Comparison of ENCODE assay signal across 1 cellular context in the genomic region with DNA sequence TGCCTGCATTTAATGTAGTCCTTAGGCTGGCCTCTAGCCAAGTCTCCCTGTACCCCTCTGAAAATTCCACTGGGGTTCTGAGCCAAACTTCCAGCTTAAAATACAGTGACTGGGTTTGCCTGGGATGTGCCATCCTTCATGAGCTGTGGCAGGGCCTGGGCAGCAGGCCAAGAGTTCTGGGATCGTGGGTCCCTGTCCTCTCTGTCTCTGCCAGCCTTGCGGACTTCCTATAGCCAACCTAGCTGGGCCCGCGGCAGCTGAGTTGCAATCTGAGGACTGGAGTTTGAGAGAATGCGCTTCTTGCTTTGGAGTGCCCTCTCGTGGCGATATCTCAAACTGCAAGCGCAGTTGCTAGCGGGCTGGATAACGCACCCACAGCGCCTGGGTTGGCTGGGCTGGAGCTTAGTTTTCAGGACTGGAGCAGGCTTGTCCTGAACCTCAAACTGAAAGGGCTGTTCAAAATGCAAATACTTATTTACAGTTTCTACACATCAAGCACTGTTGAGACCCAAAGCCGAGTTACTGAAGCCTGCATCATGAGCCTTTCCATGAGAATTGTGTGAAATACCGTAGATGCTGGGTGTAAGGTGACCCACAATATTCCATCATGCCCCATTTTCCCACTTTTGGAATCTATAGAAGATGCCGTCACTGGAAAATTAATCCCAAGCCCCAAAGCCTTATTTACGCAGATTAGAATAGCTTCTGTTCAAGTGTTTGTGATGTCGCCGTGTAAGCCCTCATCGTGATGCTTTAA.
TF ChIP-seq lines count a peak whose summit lies in the region.

No MANE protein-coding gene starts in this region.

TF ChIP-seq in GM12878, 131 proteins besides CTCF, POLR2A, EP300 and RAD21:
- TF ChIP-seq RB1 (IDR thresholded peaks at IDR 0.05; ENCODE audit: borderline replicate concordance) (0 out of 2 replicates have a peak, but pooled peaks have one; percentile 46), WRNIP1 (IDR thresholded peaks at IDR 0.05; ENCODE audit: borderline replicate concordance, low read depth, low read length) (0 out of 2 replicates have a peak, but pooled peaks have one; percentile 80), CHD2 (IDR thresholded peaks at IDR 0.05; ENCODE audit: borderline replicate concordance, low read depth, low read length) (0 out of 2 replicates have a peak, but pooled peaks have one; percentile 36), YY1 (IDR thresholded peaks at IDR 0.05; ENCODE audit: low read depth, low read length) (peak; percentile 55; the same call in 1 of the 2 replicates), HDGF (IDR thresholded peaks at IDR 0.05) (0 out of 2 replicates have a peak, but pooled peaks have one; percentile 35), GATAD2B (conservative IDR thresholded peaks at IDR 0.05; ENCODE audit: low read depth) (no peak; the same call in 1 of the 2 replicates), LARP7 (IDR thresholded peaks at IDR 0.05) (0 out of 2 replicates have a peak, but pooled peaks have one; percentile 34), FOS (IDR thresholded peaks at IDR 0.05; ENCODE audit: borderline replicate concordance, extremely low read depth, insufficient read length) (no peak), CHD1 (IDR thresholded peaks at IDR 0.05; ENCODE audit: low read depth, low read length) (no peak), SMARCA5 (IDR thresholded peaks at IDR 0.05) (peak; percentile 59; the same call in 1 of the 2 replicates), POU2F2 (IDR thresholded peaks at IDR 0.05; ENCODE audit: borderline replicate concordance, low read depth, low read length) (no peak), RELA (IDR thresholded peaks at IDR 0.05; ENCODE audit: borderline replicate concordance, partially characterized antibody) (peak; percentile 16), BHLHE40 (IDR thresholded peaks at IDR 0.05; ENCODE audit: borderline replicate concordance in 1 of 2, low read depth in 2 of 2, low read length in 1 of 2) (peak; percentile 13 to 44; a peak in 1 of 4 replicates), BRCA1 (IDR thresholded peaks at IDR 0.05; ENCODE audit: low read depth, low read length) (no peak), PAX5 (IDR thresholded peaks at IDR 0.05; ENCODE audit: borderline replicate concordance, low read depth, low read length) (no peak), CBFB (IDR thresholded peaks at IDR 0.05; ENCODE audit: low read depth) (no peak), SMC3 (IDR thresholded peaks at IDR 0.05; ENCODE audit: borderline replicate concordance, low read length) (peak; percentile 95), RFX5 (IDR thresholded peaks at IDR 0.05; ENCODE audit: low read depth, low read length) (0 out of 2 replicates have a peak, but pooled peaks have one; percentile 19), ZNF207 (IDR thresholded peaks at IDR 0.05; ENCODE audit: borderline replicate concordance) (peak; percentile 82), SP1 (IDR thresholded peaks at IDR 0.05; ENCODE audit: low read depth, low read length) (no peak), RUNX3 (IDR thresholded peaks at IDR 0.05; ENCODE audit: low read length) (no peak), SUZ12 (IDR thresholded peaks at IDR 0.05; ENCODE audit: unreplicated experiment) (no peak), ETV6 (conservative IDR thresholded peaks at IDR 0.05 in 1 of 2, IDR thresholded peaks at IDR 0.05 in 1 of 2; ENCODE audit: borderline replicate concordance in 1 of 2, low read depth in 1 of 2) (no peak)
- TF ChIP-seq, protein P1, sequence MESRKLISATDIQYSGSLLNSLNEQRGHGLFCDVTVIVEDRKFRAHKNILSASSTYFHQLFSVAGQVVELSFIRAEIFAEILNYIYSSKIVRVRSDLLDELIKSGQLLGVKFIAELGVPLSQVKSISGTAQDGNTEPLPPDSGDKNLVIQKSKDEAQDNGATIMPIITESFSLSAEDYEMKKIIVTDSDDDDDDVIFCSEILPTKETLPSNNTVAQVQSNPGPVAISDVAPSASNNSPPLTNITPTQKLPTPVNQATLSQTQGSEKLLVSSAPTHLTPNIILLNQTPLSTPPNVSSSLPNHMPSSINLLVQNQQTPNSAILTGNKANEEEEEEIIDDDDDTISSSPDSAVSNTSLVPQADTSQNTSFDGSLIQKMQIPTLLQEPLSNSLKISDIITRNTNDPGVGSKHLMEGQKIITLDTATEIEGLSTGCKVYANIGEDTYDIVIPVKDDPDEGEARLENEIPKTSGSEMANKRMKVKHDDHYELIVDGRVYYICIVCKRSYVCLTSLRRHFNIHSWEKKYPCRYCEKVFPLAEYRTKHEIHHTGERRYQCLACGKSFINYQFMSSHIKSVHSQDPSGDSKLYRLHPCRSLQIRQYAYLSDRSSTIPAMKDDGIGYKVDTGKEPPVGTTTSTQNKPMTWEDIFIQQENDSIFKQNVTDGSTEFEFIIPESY (IDR thresholded peaks at IDR 0.05) = no peak
- TF ChIP-seq, protein P2, sequence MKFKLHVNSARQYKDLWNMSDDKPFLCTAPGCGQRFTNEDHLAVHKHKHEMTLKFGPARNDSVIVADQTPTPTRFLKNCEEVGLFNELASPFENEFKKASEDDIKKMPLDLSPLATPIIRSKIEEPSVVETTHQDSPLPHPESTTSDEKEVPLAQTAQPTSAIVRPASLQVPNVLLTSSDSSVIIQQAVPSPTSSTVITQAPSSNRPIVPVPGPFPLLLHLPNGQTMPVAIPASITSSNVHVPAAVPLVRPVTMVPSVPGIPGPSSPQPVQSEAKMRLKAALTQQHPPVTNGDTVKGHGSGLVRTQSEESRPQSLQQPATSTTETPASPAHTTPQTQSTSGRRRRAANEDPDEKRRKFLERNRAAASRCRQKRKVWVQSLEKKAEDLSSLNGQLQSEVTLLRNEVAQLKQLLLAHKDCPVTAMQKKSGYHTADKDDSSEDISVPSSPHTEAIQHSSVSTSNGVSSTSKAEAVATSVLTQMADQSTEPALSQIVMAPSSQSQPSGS (IDR thresholded peaks at IDR 0.05; ENCODE audit: low read length) = no peak
- TF ChIP-seq, protein P3, sequence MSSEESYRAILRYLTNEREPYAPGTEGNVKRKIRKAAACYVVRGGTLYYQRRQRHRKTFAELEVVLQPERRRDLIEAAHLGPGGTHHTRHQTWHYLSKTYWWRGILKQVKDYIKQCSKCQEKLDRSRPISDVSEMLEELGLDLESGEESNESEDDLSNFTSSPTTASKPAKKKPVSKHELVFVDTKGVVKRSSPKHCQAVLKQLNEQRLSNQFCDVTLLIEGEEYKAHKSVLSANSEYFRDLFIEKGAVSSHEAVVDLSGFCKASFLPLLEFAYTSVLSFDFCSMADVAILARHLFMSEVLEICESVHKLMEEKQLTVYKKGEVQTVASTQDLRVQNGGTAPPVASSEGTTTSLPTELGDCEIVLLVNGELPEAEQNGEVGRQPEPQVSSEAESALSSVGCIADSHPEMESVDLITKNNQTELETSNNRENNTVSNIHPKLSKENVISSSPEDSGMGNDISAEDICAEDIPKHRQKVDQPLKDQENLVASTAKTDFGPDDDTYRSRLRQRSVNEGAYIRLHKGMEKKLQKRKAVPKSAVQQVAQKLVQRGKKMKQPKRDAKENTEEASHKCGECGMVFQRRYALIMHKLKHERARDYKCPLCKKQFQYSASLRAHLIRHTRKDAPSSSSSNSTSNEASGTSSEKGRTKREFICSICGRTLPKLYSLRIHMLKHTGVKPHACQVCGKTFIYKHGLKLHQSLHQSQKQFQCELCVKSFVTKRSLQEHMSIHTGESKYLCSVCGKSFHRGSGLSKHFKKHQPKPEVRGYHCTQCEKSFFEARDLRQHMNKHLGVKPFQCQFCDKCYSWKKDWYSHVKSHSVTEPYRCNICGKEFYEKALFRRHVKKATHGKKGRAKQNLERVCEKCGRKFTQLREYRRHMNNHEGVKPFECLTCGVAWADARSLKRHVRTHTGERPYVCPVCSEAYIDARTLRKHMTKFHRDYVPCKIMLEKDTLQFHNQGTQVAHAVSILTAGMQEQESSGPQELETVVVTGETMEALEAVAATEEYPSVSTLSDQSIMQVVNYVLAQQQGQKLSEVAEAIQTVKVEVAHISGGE (CRISPR knock-in tag; IDR thresholded peaks at IDR 0.05) = no peak
- TF ChIP-seq, protein P4, sequence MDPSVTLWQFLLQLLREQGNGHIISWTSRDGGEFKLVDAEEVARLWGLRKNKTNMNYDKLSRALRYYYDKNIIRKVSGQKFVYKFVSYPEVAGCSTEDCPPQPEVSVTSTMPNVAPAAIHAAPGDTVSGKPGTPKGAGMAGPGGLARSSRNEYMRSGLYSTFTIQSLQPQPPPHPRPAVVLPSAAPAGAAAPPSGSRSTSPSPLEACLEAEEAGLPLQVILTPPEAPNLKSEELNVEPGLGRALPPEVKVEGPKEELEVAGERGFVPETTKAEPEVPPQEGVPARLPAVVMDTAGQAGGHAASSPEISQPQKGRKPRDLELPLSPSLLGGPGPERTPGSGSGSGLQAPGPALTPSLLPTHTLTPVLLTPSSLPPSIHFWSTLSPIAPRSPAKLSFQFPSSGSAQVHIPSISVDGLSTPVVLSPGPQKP (IDR thresholded peaks at IDR 0.05; ENCODE audit: low read depth, low read length) = 0 out of 2 replicates have a peak, but pooled peaks have one; percentile 20
TF ChIP-seq in GM12878: peak in this region for 13.
